ENCODE assay signal across 1 cellular context in the genomic region with DNA sequence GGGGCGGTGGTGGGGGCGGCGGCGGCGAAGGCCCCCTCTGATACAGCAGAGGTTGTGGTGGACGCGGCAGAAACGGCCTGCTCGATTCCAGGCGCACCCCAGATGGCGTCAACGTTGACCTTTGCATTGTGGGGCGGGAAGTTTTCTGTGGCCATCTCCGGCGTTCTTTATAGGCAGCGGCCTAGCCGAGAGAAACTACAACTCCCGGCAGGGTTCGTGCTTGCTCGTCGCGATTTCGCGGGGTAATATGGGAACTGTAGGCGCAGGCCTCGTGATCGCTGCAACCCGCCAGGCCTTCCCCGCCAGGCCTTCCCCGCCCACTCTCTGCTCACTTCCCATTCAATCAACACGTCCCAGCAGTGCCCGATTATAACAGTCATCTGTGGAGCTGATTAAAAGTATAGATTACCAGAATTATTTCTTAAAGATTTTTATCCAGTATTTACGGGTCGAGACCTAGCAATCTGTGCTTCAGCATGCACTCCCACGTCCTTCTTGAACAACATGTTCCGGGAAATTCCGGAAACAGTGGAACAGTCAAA.
TF ChIP-seq lines count a peak whose summit lies in the region.

BOD1 (minus strand) TSS at position 74 of the 542 bp plus-strand sequence. CDS start 214 bp downstream, outside the sequence.

TF ChIP-seq in K562, 482 proteins besides CTCF, POLR2A, EP300 and RAD21 (continued from another document and continues in another):
- TF ChIP-seq, protein P1, sequence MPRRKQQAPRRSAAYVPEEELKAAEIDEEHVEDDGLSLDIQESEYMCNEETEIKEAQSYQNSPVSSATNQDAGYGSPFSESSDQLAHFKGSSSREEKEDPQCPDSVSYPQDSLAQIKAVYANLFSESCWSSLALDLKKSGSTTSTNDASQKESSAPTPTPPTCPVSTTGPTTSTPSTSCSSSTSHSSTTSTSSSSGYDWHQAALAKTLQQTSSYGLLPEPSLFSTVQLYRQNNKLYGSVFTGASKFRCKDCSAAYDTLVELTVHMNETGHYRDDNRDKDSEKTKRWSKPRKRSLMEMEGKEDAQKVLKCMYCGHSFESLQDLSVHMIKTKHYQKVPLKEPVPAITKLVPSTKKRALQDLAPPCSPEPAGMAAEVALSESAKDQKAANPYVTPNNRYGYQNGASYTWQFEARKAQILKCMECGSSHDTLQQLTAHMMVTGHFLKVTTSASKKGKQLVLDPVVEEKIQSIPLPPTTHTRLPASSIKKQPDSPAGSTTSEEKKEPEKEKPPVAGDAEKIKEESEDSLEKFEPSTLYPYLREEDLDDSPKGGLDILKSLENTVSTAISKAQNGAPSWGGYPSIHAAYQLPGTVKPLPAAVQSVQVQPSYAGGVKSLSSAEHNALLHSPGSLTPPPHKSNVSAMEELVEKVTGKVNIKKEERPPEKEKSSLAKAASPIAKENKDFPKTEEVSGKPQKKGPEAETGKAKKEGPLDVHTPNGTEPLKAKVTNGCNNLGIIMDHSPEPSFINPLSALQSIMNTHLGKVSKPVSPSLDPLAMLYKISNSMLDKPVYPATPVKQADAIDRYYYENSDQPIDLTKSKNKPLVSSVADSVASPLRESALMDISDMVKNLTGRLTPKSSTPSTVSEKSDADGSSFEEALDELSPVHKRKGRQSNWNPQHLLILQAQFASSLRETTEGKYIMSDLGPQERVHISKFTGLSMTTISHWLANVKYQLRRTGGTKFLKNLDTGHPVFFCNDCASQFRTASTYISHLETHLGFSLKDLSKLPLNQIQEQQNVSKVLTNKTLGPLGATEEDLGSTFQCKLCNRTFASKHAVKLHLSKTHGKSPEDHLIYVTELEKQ (CRISPR knock-in tag; IDR thresholded peaks at IDR 0.05), result no peak
- TF ChIP-seq POLR3G (IDR thresholded peaks at IDR 0.05; ENCODE audit: extremely low read depth, insufficient read length, insufficient replicate concordance) (no peak), ESRRA (IDR thresholded peaks at IDR 0.05; ENCODE audit: borderline replicate concordance, low read depth) (no peak), NCOA1 (IDR thresholded peaks at IDR 0.05; ENCODE audit: low read depth) (no peak), ZNF274 (IDR thresholded peaks at IDR 0.05; ENCODE audit: borderline replicate concordance, low read depth, low read length) (no peak), ZNF695 (CRISPR knock-in tag; IDR thresholded peaks at IDR 0.05) (no peak), BMI1 (IDR thresholded peaks at IDR 0.05; ENCODE audit: low read length) (no peak), NFXL1 (CRISPR knock-in tag; IDR thresholded peaks at IDR 0.05) (peak; percentile 69; the same call in 1 of the 2 replicates), TEAD1 (CRISPR knock-in tag; IDR thresholded peaks at IDR 0.05) (peak in 1 of 2 experiments; percentile 91; a peak in 2 of 4 replicates), COPS2 (conservative IDR thresholded peaks at IDR 0.05) (no peak), NKRF (IDR thresholded peaks at IDR 0.05; ENCODE audit: borderline replicate concordance) (no peak), BHLHE40 (IDR thresholded peaks at IDR 0.05; ENCODE audit: low read length) (peak; percentile 55), SMARCA4 (IDR thresholded peaks at IDR 0.05) (peak; percentile 25; the same call in 1 of the 2 replicates), NUFIP1 (IDR thresholded peaks at IDR 0.05; ENCODE audit: partially characterized antibody) (no peak), SRF (CRISPR knock-in tag; IDR thresholded peaks at IDR 0.05) (0 out of 4 replicates have a peak, but pooled peaks of 1 of the 2 experiments have one; percentile 13), ZNF57 (CRISPR knock-in tag; IDR thresholded peaks at IDR 0.05) (no peak), ZNF583 (CRISPR knock-in tag; IDR thresholded peaks at IDR 0.05) (peak; percentile 93), SRSF3 (IDR thresholded peaks at IDR 0.05; ENCODE audit: insufficient read depth, low read length) (no peak), HDAC6 (IDR thresholded peaks at IDR 0.05; ENCODE audit: low read depth, low read length) (no peak), ZNF3 (CRISPR knock-in tag; IDR thresholded peaks at IDR 0.05) (no peak), ZNF561 (CRISPR knock-in tag; conservative IDR thresholded peaks at IDR 0.05) (no peak), FOXP1 (CRISPR knock-in tag; IDR thresholded peaks at IDR 0.05) (no peak), TBP (optimal IDR thresholded peaks at IDR 0.05; ENCODE audit: low read depth, low read length) (peak; percentile 59), TOE1 (IDR thresholded peaks at IDR 0.05; ENCODE audit: borderline replicate concordance) (peak; percentile 96), TOE1 (CRISPR knock-in tag; IDR thresholded peaks at IDR 0.05; ENCODE audit: borderline replicate concordance, low read depth) (no peak), SMC3 (conservative IDR thresholded peaks at IDR 0.05; ENCODE audit: insufficient read depth, low read depth, low read length) (no peak), SIX5 (IDR thresholded peaks at IDR 0.05; ENCODE audit: borderline replicate concordance in 1 of 2, insufficient read depth in 1 of 2, low read depth in 1 of 2, low read length in 2 of 2) (peak; percentile 99), MYNN (IDR thresholded peaks at IDR 0.05) (no peak), MYNN (CRISPR knock-in tag; IDR thresholded peaks at IDR 0.05) (no peak), CUX1 (CRISPR knock-in tag; IDR thresholded peaks at IDR 0.05) (no peak), SIRT6 (IDR thresholded peaks at IDR 0.05; ENCODE audit: low read depth, low read length) (no peak), TCF7L2 (IDR thresholded peaks at IDR 0.05; ENCODE audit: low read depth, low read length) (no peak), ILF3 (IDR thresholded peaks at IDR 0.05; ENCODE audit: borderline replicate concordance) (no peak), CCAR2 (IDR thresholded peaks at IDR 0.05; ENCODE audit: low read depth, low read length) (no peak), ZNF589 (CRISPR knock-in tag; IDR thresholded peaks at IDR 0.05; ENCODE audit: low read depth) (peak; percentile 87), NBN (IDR thresholded peaks at IDR 0.05; ENCODE audit: low read depth) (no peak), ZNF436 (CRISPR knock-in tag; IDR thresholded peaks at IDR 0.05) (no peak), SMAD2 (IDR thresholded peaks at IDR 0.05; ENCODE audit: low read depth, low read length) (peak; percentile 66; the same call in 1 of the 2 replicates)
- TF ChIP-seq, protein P2, sequence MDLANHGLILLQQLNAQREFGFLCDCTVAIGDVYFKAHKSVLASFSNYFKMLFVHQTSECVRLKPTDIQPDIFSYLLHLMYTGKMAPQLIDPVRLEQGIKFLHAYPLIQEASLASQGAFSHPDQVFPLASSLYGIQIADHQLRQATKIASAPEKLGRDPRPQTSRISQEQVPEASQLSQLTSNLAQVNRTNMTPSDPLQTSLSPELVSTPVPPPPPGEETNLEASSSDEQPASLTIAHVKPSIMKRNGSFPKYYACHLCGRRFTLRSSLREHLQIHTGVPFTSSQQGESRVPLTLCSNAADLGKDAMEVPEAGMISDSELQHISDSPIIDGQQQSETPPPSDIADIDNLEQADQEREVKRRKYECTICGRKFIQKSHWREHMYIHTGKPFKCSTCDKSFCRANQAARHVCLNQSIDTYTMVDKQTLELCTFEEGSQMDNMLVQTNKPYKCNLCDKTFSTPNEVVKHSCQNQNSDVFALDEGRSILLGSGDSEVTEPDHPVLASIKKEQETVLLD (IDR thresholded peaks at IDR 0.05), result no peak
- TF ChIP-seq, protein P3, sequence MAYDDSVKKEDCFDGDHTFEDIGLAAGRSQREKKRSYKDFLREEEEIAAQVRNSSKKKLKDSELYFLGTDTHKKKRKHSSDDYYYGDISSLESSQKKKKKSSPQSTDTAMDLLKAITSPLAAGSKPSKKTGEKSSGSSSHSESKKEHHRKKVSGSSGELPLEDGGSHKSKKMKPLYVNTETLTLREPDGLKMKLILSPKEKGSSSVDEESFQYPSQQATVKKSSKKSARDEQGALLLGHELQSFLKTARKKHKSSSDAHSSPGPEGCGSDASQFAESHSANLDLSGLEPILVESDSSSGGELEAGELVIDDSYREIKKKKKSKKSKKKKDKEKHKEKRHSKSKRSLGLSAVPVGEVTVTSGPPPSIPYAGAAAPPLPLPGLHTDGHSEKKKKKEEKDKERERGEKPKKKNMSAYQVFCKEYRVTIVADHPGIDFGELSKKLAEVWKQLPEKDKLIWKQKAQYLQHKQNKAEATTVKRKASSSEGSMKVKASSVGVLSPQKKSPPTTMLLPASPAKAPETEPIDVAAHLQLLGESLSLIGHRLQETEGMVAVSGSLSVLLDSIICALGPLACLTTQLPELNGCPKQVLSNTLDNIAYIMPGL (CRISPR knock-in tag; IDR thresholded peaks at IDR 0.05), result no peak
- TF ChIP-seq, protein P4, sequence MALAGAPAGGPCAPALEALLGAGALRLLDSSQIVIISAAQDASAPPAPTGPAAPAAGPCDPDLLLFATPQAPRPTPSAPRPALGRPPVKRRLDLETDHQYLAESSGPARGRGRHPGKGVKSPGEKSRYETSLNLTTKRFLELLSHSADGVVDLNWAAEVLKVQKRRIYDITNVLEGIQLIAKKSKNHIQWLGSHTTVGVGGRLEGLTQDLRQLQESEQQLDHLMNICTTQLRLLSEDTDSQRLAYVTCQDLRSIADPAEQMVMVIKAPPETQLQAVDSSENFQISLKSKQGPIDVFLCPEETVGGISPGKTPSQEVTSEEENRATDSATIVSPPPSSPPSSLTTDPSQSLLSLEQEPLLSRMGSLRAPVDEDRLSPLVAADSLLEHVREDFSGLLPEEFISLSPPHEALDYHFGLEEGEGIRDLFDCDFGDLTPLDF (CRISPR knock-in tag; IDR thresholded peaks at IDR 0.05), result no peak
- TF ChIP-seq, protein P5, sequence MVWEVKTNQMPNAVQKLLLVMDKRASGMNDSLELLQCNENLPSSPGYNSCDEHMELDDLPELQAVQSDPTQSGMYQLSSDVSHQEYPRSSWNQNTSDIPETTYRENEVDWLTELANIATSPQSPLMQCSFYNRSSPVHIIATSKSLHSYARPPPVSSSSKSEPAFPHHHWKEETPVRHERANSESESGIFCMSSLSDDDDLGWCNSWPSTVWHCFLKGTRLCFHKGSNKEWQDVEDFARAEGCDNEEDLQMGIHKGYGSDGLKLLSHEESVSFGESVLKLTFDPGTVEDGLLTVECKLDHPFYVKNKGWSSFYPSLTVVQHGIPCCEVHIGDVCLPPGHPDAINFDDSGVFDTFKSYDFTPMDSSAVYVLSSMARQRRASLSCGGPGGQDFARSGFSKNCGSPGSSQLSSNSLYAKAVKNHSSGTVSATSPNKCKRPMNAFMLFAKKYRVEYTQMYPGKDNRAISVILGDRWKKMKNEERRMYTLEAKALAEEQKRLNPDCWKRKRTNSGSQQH (CRISPR knock-in tag; IDR thresholded peaks at IDR 0.05), result peak; percentile 57
- TF ChIP-seq, protein P6, sequence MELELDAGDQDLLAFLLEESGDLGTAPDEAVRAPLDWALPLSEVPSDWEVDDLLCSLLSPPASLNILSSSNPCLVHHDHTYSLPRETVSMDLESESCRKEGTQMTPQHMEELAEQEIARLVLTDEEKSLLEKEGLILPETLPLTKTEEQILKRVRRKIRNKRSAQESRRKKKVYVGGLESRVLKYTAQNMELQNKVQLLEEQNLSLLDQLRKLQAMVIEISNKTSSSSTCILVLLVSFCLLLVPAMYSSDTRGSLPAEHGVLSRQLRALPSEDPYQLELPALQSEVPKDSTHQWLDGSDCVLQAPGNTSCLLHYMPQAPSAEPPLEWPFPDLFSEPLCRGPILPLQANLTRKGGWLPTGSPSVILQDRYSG (tag; conservative IDR thresholded peaks at IDR 0.05; ENCODE audit: low read depth), result peak; percentile 86
